In genomic region chr21:26365849-26366248, GRCh38 we compare ENCODE assay signal across 15 cellular contexts.
DNase-seq lines count a peak whose midpoint lies in the region; ATAC-seq and TF ChIP-seq lines count a peak whose summit lies in the region.
"Had no signal": no experiment of that assay in that cellular context is flagged by ENCODE, and none has a peak within 500 bp of the region (broad histone marks: within the 10 kb centered on the region; RNA-seq: fewer than 3 reads in every experiment).

No MANE protein-coding gene starts in this region.

- H3K4me1 Mint-ChIP-seq in activated CD8-positive, alpha-beta T cell treated with anti-CD3 and anti-CD28 coated beads, Interleukin-2, amount 10 ng/mL, durations not matched to agents 7 days and 5 days (ENCODE audit: low read depth), result no peaks in the 10 kb centered on the region
- H3K4me1 Mint-ChIP-seq: B cell had no signal

- no peak for TF ChIP-seq CTCF in RWPE1 (conservative IDR thresholded peaks at IDR 0.05; ENCODE audit: low read depth)

- H3K27me3 Mint-ChIP-seq in activated CD8-positive, alpha-beta T cell treated with anti-CD3 and anti-CD28 coated beads, Interleukin-2, amount 10 ng/mL, durations not matched to agents 7 days and 5 days (ENCODE audit: low read depth), result no peaks in the 10 kb centered on the region
- H3K27me3 Mint-ChIP-seq: B cell; CD4-positive, alpha-beta T cell had no signal

- ATAC-seq in activated CD8-positive, alpha-beta T cell treated with anti-CD3 and anti-CD28 coated beads, Interleukin-2, amount 10 ng/mL, durations not matched to agents 7 days and 5 days, result no peak
- no peak for ATAC-seq in GM18868 (IDR thresholded peaks at IDR 0.05; ENCODE audit: unreplicated experiment)

- POLR2A ChIA-PET in RWPE1 (lab: Yijun Ruan, JAX; ENCODE audit: low non-redundant PET), result no interaction called here
- POLR2A ChIA-PET in activated CD8-positive, alpha-beta T cell treated with anti-CD3 and anti-CD28 coated beads, Interleukin-2, amount 10 ng/mL, durations not matched to agents 7 days and 5 days (lab: Charles Lee), result no interaction called here

- H3K27ac ChIP-seq in RWPE1 (no peak overlapping the region), epithelial cell of prostate (no peak overlapping the region)
- H3K27ac ChIP-seq: HL-60 had no signal

- CTCF ChIA-PET in RWPE1 (lab: Yijun Ruan, JAX), result no interaction called here
- CTCF ChIA-PET in activated CD8-positive, alpha-beta T cell treated with anti-CD3 and anti-CD28 coated beads, Interleukin-2, amount 10 ng/mL, durations not matched to agents 7 days and 5 days (lab: Charles Lee), result no interaction called here

- DNase-seq in HK-2 (ENCODE audit: unreplicated experiment), result peak; percentile 8
- peak; percentile 21 for DNase-seq in RWPE1 (ENCODE audit: low spot score)
- peak; percentile 57 for DNase-seq in epithelial cell of prostate (ENCODE audit: low read depth, low spot score)
- DNase-seq in kidney glomerular epithelial cell (lab: John Stamatoyannopoulos, UW), result peak; percentile 21
- no peak for DNase-seq in activated CD8-positive, alpha-beta T cell treated with anti-CD3 and anti-CD28 coated beads, Interleukin-2, amount 10 ng/mL, durations not matched to agents 7 days and 5 days
- DNase-seq in 8988T, result no peak
- DNase-seq in stimulated activated CD4-positive, alpha-beta T cell treated with anti-CD3 and anti-CD28 coated beads, Interleukin-4, amount 100 ng/mL, for 4 hours, result no peak
- DNase-seq: C1 segment of cervical spinal cord; Calu3; CD4-positive, alpha-beta T cell; DMS 273 treated with DMSO at 0.1 percent for 48 hours; DMS79 had no signal

- no peaks in the 10 kb centered on the region for H3K36me3 Mint-ChIP-seq in activated CD8-positive, alpha-beta T cell treated with anti-CD3 and anti-CD28 coated beads, Interleukin-2, amount 10 ng/mL, durations not matched to agents 7 days and 5 days (ENCODE audit: low read depth)

- no peaks in the 10 kb centered on the region for H3K9me3 Mint-ChIP-seq in activated CD8-positive, alpha-beta T cell treated with anti-CD3 and anti-CD28 coated beads, Interleukin-2, amount 10 ng/mL, durations not matched to agents 7 days and 5 days (ENCODE audit: insufficient read depth)
- H3K9me3 Mint-ChIP-seq: CD4-positive, alpha-beta T cell had no signal

- H3K27ac Mint-ChIP-seq in activated CD8-positive, alpha-beta T cell treated with anti-CD3 and anti-CD28 coated beads, Interleukin-2, amount 10 ng/mL, durations not matched to agents 7 days and 5 days, result no peak overlapping the region
- H3K27ac Mint-ChIP-seq: B cell; CD4-positive, alpha-beta T cell had no signal

- H3K4me3 Mint-ChIP-seq in activated CD8-positive, alpha-beta T cell treated with anti-CD3 and anti-CD28 coated beads, Interleukin-2, amount 10 ng/mL, durations not matched to agents 7 days and 5 days, result no peak overlapping the region
- H3K4me3 Mint-ChIP-seq: B cell; CD4-positive, alpha-beta T cell had no signal

Comparison
In these comparisons a context has a peak if more than half of its experiments do, and no peak if none do; other contexts are left out.
1. DNase-seq: peak in HK-2 (single experiment), RWPE1 (single experiment), epithelial cell of prostate (single experiment) and kidney glomerular epithelial cell (single experiment); none in activated CD8-positive, alpha-beta T cell treated with anti-CD3 and anti-CD28 coated beads, Interleukin-2, amount 10 ng/mL, durations not matched to agents 7 days and 5 days (single experiment), 8988T (single experiment) and stimulated activated CD4-positive, alpha-beta T cell treated with anti-CD3 and anti-CD28 coated beads, Interleukin-4, amount 100 ng/mL, for 4 hours (0 of 2).